ENCODE assay signal across 17 cellular contexts in the genomic region with DNA sequence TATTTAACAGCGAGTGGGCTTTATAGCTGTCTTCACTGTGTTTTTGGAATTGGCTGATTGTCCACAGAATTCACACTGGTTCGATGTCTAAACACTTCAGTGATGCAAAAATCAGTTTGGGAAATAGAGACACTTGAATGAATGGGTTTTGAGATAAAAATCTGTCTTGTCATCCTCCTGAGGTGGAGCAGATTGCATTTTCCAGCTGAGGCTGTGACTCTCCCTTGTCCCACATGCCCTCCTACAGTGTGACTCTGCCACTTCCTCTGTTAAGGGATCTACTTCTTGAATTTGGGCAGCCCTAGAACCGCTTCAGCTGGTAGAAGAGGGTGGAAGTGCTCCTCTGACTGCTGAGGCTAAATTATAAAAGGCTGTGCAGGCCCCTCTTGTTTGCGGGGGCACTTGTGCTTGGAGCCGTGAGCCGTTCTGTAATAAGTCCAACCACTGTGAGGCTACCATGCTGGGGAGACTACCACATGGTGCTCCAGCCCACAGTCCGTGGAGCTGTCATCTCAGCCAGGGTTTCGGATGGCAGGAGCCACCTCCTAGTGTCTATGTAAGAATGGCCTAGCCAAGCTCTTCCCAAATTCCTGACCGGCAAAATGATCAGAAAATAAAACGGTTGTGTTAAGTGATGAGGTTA.
DNase-seq lines count a peak whose midpoint lies in the region; ATAC-seq lines count a peak whose summit lies in the region.
"Had no signal": no experiment of that assay in that cellular context is flagged by ENCODE, and none has a peak within 500 bp of the region (broad histone marks: within the 10 kb centered on the region; RNA-seq: fewer than 3 reads in every experiment).

No MANE protein-coding gene starts in this region.

- H3K9me3 ChIP-seq in HUES48 (ENCODE audit: control insufficient read depth, insufficient read depth, low read length) (no peaks in the 10 kb centered on the region), SJSA1 (replicated peaks) (no peaks in the 10 kb centered on the region)
- H3K9me3 ChIP-seq: heart right ventricle had no signal

- H3K4me1 ChIP-seq in HUES48 (ENCODE audit: control insufficient read depth, insufficient read depth, low read length), result peaks cover 53% of the 10 kb centered on the region
- H3K4me1 ChIP-seq in SJSA1 (replicated peaks), result peaks cover 55% of the 10 kb centered on the region

- DNase-seq in SJSA1 (ENCODE audit: low read depth in 1 of 2, low spot score in 2 of 2) (peak in 1 of 2 experiments; percentile 10), globus pallidus (ENCODE audit: low spot score) (peak; percentile 43)
- DNase-seq in activated CD4-positive, alpha-beta T cell treated with anti-CD3 and anti-CD28 coated beads for 48 hours, result no peak
- DNase-seq: activated CD4-positive, alpha-beta T cell treated with anti-CD3 and anti-CD28 coated beads, Interleukin-2, amount 10 ng/mL, durations not matched to agents 24 days and 14 days; activated naive CD8-positive, alpha-beta T cell treated with anti-CD3 and anti-CD28 coated beads, Interleukin-2, amount 50 U/mL, for 24 hours; activated T-cell treated with anti-CD3 and anti-CD28 coated beads, Interleukin-2, amount 50 U/mL, for 4 hours; CD8-positive, alpha-beta T cell; cerebellar nuclear complex; heart right ventricle; left cardiac atrium; naive B cell; NCI-H2081; stimulated activated naive B cell treated with anti-CD40 and anti-IgM and Interleukin-4, amounts not matched to agents 10 μg/mL and 1 μg/mL and 100 μg/mL, for 72 hours had no signal

- H3K27ac ChIP-seq in HUES48 (ENCODE audit: low read depth, low read length) (peak overlapping the region; percentile 49), SJSA1 (peak overlapping the region; percentile 42), temporal lobe (ENCODE audit: low read depth, low read length) (peak overlapping the region; percentile 69)
- H3K27ac ChIP-seq: heart right ventricle had no signal

- H3K27me3 ChIP-seq in HUES48 (ENCODE audit: control insufficient read depth, insufficient read depth, low read length), result no peaks in the 10 kb centered on the region
- no peaks in the 10 kb centered on the region for H3K27me3 ChIP-seq in SJSA1 (replicated peaks)
- H3K27me3 ChIP-seq: heart right ventricle had no signal

- no peak overlapping the region for H3K9ac ChIP-seq in HUES48 (ENCODE audit: low read depth, low read length)

- H3K4me3 ChIP-seq in HUES48 (ENCODE audit: low read depth, low read length), result no peak overlapping the region
- no peak overlapping the region for H3K4me3 ChIP-seq in SJSA1
- H3K4me3 ChIP-seq: heart right ventricle had no signal

- no peak for ATAC-seq in HG03439 (IDR thresholded peaks at IDR 0.05; ENCODE audit: unreplicated experiment)
- ATAC-seq in GM19455 (IDR thresholded peaks at IDR 0.05; ENCODE audit: unreplicated experiment), result no peak
- ATAC-seq: activated naive CD8-positive, alpha-beta T cell treated with anti-CD3 and anti-CD28 coated beads, Interleukin-2, amount 50 U/mL, for 24 hours; activated T-cell treated with anti-CD3 and anti-CD28 coated beads, Interleukin-2, amount 50 U/mL, for 4 hours; CD8-positive, alpha-beta T cell; heart right ventricle; left cardiac atrium had no signal

- H3K36me3 ChIP-seq in HUES48 (ENCODE audit: control insufficient read depth, insufficient read depth, low read length) (no peaks in the 10 kb centered on the region), SJSA1 (no peaks in the 10 kb centered on the region)
- H3K36me3 ChIP-seq: heart right ventricle had no signal
